Comparison of ENCODE assay signal across 34 cellular contexts in genomic region chr11:67609316-67609715, GRCh38. TPM values are rescaled to one million over a fixed set of nuclear protein-coding genes. Genes with fewer than 3 reads are reported as not detected.
"Had no signal": no experiment of that assay in that cellular context is flagged by ENCODE, and none has a peak within 500 bp of the region (broad histone marks: within the 10 kb centered on the region; RNA-seq: fewer than 3 reads in every experiment).

No MANE protein-coding gene starts in this region.

- DNase-seq: activated CD4-positive, alpha-beta T cell treated with anti-CD3 and anti-CD28 coated beads, Interleukin-2, amount 10 ng/mL, durations not matched to agents 7 days and 5 days; activated CD4-positive, CD25-positive, alpha-beta regulatory T cell treated with anti-CD3 and anti-CD28 coated beads, Interleukin-2, amount 50 U/mL, for 72 hours; activated CD8-positive, alpha-beta memory T cell treated with anti-CD3 and anti-CD28 coated beads for 24 hours; activated gamma-delta T cell treated with Interleukin-2 at 50 U/mL for 16 hours; amygdala; central memory CD4-positive, alpha-beta T cell; foreskin fibroblast; head of caudate nucleus; hippocampal formation; kidney; left colon; mammary epithelial cell; naive B cell; retina; stimulated activated CD4-positive, alpha-beta T cell treated with anti-CD3 and anti-CD28 coated beads, Interleukin-12 subunit alpha, Interleukin-12 subunit beta, amount 100 ng/mL, for 4 hours; stimulated activated CD4-positive, alpha-beta T cell treated with anti-CD3 and anti-CD28 coated beads, Interleukin-4, amount 100 ng/mL, for 24 hours; T1000; trophoblast cell had no signal

- H3K9me3 Mint-ChIP-seq: activated CD4-positive, alpha-beta T cell treated with anti-CD3 and anti-CD28 coated beads, Interleukin-2, amount 10 ng/mL, durations not matched to agents 7 days and 5 days; mesothelial cell of epicardium; naive B cell; stimulated activated effector memory CD8-positive, alpha-beta T cell treated with anti-CD3 and anti-CD28 coated beads, Interleukin-12 subunit alpha, Interleukin-12 subunit beta, amount 100 ng/mL, for 72 hours; stimulated activated naive CD8-positive, alpha-beta T cell treated with anti-CD3 and anti-CD28 coated beads, Interleukin-15, Interleukin-2, amounts not matched to agents 100 ng/mL and 50 ng/mL, for 24 hours had no signal

- ATAC-seq: esophagus mucosa; left colon; sciatic nerve; stimulated activated effector memory CD8-positive, alpha-beta T cell treated with anti-CD3 and anti-CD28 coated beads, Interleukin-12 subunit alpha, Interleukin-12 subunit beta, amount 100 ng/mL, for 72 hours had no signal

- H3K27ac ChIP-seq: breast epithelium, neutrophil, prostate gland, SK-N-MC, thoracic aorta had no signal

- H3K27me3 Mint-ChIP-seq: activated CD4-positive, alpha-beta T cell treated with anti-CD3 and anti-CD28 coated beads, Interleukin-2, amount 10 ng/mL, durations not matched to agents 7 days and 5 days; stimulated activated naive CD8-positive, alpha-beta T cell treated with anti-CD3 and anti-CD28 coated beads, Interleukin-15, Interleukin-2, amounts not matched to agents 100 ng/mL and 50 ng/mL, for 24 hours had no signal

- H3K4me3 ChIP-seq: breast epithelium, prostate gland, SK-N-MC, skin epidermis, thoracic aorta had no signal

- H3K36me3 ChIP-seq: breast epithelium had no signal

- H3K27ac Mint-ChIP-seq: activated CD4-positive, alpha-beta T cell treated with anti-CD3 and anti-CD28 coated beads, Interleukin-2, amount 10 ng/mL, durations not matched to agents 7 days and 5 days; mesothelial cell of epicardium; stimulated activated effector memory CD8-positive, alpha-beta T cell treated with anti-CD3 and anti-CD28 coated beads, Interleukin-12 subunit alpha, Interleukin-12 subunit beta, amount 100 ng/mL, for 72 hours; stimulated activated naive CD8-positive, alpha-beta T cell treated with anti-CD3 and anti-CD28 coated beads, Interleukin-15, Interleukin-2, amounts not matched to agents 100 ng/mL and 50 ng/mL, for 24 hours had no signal

- H3K27me3 ChIP-seq: breast epithelium, neutrophil had no signal

- H3K9me3 ChIP-seq: breast epithelium, neutrophil, prostate gland, thoracic aorta had no signal

- FAIRE-seq: endothelial cell of umbilical vein, kidney had no signal

- H3K36me3 Mint-ChIP-seq: mesothelial cell of epicardium had no signal

RNA-seq across cellular contexts. Expression of gene TBX10, which starts 30.2 kb away (rescaled TPM):
- total RNA-seq: activated CD4-positive, alpha-beta T cell treated with anti-CD3 and anti-CD28 coated beads, Interleukin-2, amount 10 ng/mL, durations not matched to agents 7 days and 5 days; breast epithelium; endothelial cell of umbilical vein; esophagus mucosa; kidney; liver; mammary epithelial cell; mesothelial cell of epicardium; osteocyte; prostate gland; sciatic nerve; subcutaneous adipose tissue; T-helper 1 cell treated with Interleukin-12 subunit alpha and Interleukin-12 subunit beta and Interleukin-4 antibody, amounts not matched to agents 30 ng/mL and 1 ng/mL, for 36 hours; thoracic aorta had no signal
- polyA plus RNA-seq: endothelial cell of umbilical vein, mammary epithelial cell had no signal

RNA-seq across cellular contexts. Expression of gene ACY3, which starts 41.2 kb away (rescaled TPM):
- total RNA-seq: endothelial cell of umbilical vein; mesothelial cell of epicardium; osteocyte; subcutaneous adipose tissue; T-helper 1 cell treated with Interleukin-12 subunit alpha and Interleukin-12 subunit beta and Interleukin-4 antibody, amounts not matched to agents 30 ng/mL and 1 ng/mL, for 36 hours; thoracic aorta had no signal
- polyA plus RNA-seq: endothelial cell of umbilical vein had no signal
